Comparison of ENCODE assay signal across 20 cellular contexts in genomic region chrX:136572030-136572429, GRCh38. TPM values are rescaled to one million over a fixed set of nuclear protein-coding genes. Genes with fewer than 3 reads are reported as not detected.
DNase-seq lines count a peak whose midpoint lies in the region; ATAC-seq and TF ChIP-seq lines count a peak whose summit lies in the region.
"Had no signal": no experiment of that assay in that cellular context is flagged by ENCODE, and none has a peak within 500 bp of the region (broad histone marks: within the 10 kb centered on the region; RNA-seq: fewer than 3 reads in every experiment).

No MANE protein-coding gene starts in this region.

- no peak overlapping the region for H3K27ac ChIP-seq in brain microvascular endothelial cell
- no peak overlapping the region for H3K27ac ChIP-seq in CD8-positive, alpha-beta memory T cell (ENCODE audit: low read depth, low read length)
- H3K27ac ChIP-seq: pancreas, SJSA1, thyroid gland had no signal

- CTCF ChIA-PET in CD8-positive, alpha-beta memory T cell (lab: Charles Lee): no interaction called here

- H3K36me3 Mint-ChIP-seq in CD8-positive, alpha-beta memory T cell: no peaks in the 10 kb centered on the region

- no peaks in the 10 kb centered on the region for H3K36me3 ChIP-seq in brain microvascular endothelial cell (replicated peaks)
- no peaks in the 10 kb centered on the region for H3K36me3 ChIP-seq in CD8-positive, alpha-beta memory T cell (ENCODE audit: insufficient read depth, low read length)
- H3K36me3 ChIP-seq: pancreas, SJSA1, thyroid gland had no signal

- in situ Hi-C loops in brain microvascular endothelial cell (cut with HindIII; ENCODE audit: low pct_ligation_motif_present, low sequenced_read_pairs): no loop called here

- H3K27me3 ChIP-seq in brain microvascular endothelial cell (replicated peaks): no peaks in the 10 kb centered on the region
- no peaks in the 10 kb centered on the region for H3K27me3 ChIP-seq in CD8-positive, alpha-beta memory T cell (ENCODE audit: insufficient read depth, low read length, poor library complexity, severe bottlenecking)
- H3K27me3 ChIP-seq: SJSA1, thyroid gland had no signal

- no peaks in the 10 kb centered on the region for H3K9me3 Mint-ChIP-seq in CD8-positive, alpha-beta memory T cell
- H3K9me3 Mint-ChIP-seq: activated CD4-positive, alpha-beta memory T cell treated with anti-CD3 and anti-CD28 coated beads, Interleukin-2, amount 10 ng/mL, durations not matched to agents 7 days and 5 days; activated T-helper 2 cell treated with anti-CD3 and anti-CD28 coated beads, Interferon-gamma antibody, Interleukin-2, Interleukin-4, amounts not matched to agents 10 μg/mL and 5 μg/mL and 100 μg/mL, durations not matched to agents 14 hours and 24 hours and 36 hours had no signal

- no peak for ATAC-seq in activated CD4-positive, CD25-positive, alpha-beta regulatory T cell treated with anti-CD3 and anti-CD28 coated beads, Interleukin-2, amount 50 U/mL, for 24 hours
- ATAC-seq: left ventricle myocardium superior, pancreas had no signal

- peak overlapping the region in 2 of 8 donors; percentile 30 to 47 for H3K27ac Mint-ChIP-seq in CD8-positive, alpha-beta memory T cell
- H3K27ac Mint-ChIP-seq: activated CD4-positive, alpha-beta memory T cell treated with anti-CD3 and anti-CD28 coated beads, Interleukin-2, amount 10 ng/mL, durations not matched to agents 7 days and 5 days; activated T-helper 2 cell treated with anti-CD3 and anti-CD28 coated beads, Interferon-gamma antibody, Interleukin-2, Interleukin-4, amounts not matched to agents 10 μg/mL and 5 μg/mL and 100 μg/mL, durations not matched to agents 14 hours and 24 hours and 36 hours had no signal

- no peak overlapping the region for H3K4me3 ChIP-seq in brain microvascular endothelial cell (ENCODE audit: low read depth, low read length)
- H3K4me3 ChIP-seq in CD8-positive, alpha-beta memory T cell (ENCODE audit: low read length): no peak overlapping the region
- H3K4me3 ChIP-seq: pancreas, SJSA1, thyroid gland had no signal

- H3K4me1 Mint-ChIP-seq in CD8-positive, alpha-beta memory T cell: peaks cover 9 to 10% (median 10%) of the 10 kb centered on the region in 3 donors

- TF ChIP-seq CTCF in GM12873 (IDR thresholded peaks at IDR 0.05; ENCODE audit: insufficient read depth, low read depth, low read length, missing control alignments) (peak; percentile 23), GM20000 (IDR thresholded peaks at IDR 0.05; ENCODE audit: extremely low read depth, missing control alignments) (no peak), brain microvascular endothelial cell (IDR thresholded peaks at IDR 0.05; ENCODE audit: low read depth, low read length, missing control alignments) (no peak)

- H3K4me1 ChIP-seq in CD8-positive, alpha-beta memory T cell (ENCODE audit: insufficient read depth, low read length): peaks cover 4% of the 10 kb centered on the region
- H3K4me1 ChIP-seq: pancreas, SJSA1 had no signal

- H3K9me3 ChIP-seq in CD8-positive, alpha-beta memory T cell (ENCODE audit: low read length): no peaks in the 10 kb centered on the region
- H3K9me3 ChIP-seq: pancreas, SJSA1, thyroid gland had no signal

- POLR2A ChIA-PET in CD8-positive, alpha-beta memory T cell (lab: Charles Lee): no interaction called here

- H3K4me3 Mint-ChIP-seq in CD8-positive, alpha-beta memory T cell: no peak overlapping the region
- H3K4me3 Mint-ChIP-seq: activated CD4-positive, alpha-beta memory T cell treated with anti-CD3 and anti-CD28 coated beads, Interleukin-2, amount 10 ng/mL, durations not matched to agents 7 days and 5 days had no signal

- peak; percentile 4 for DNase-seq in GM20000 (ENCODE audit: low spot score)
- peak; percentile 13 for DNase-seq in NAMALWA (ENCODE audit: low spot score)
- DNase-seq in fibroblast of peridontal ligament (ENCODE audit: extremely low read depth): peak; percentile 1
- DNase-seq in brain microvascular endothelial cell: no peak
- DNase-seq in CD8-positive, alpha-beta memory T cell: no peak
- DNase-seq: activated CD4-positive, alpha-beta memory T cell treated with anti-CD3 and anti-CD28 coated beads, Interleukin-2, amount 10 ng/mL, durations not matched to agents 7 days and 5 days; C1 segment of cervical spinal cord; foreskin melanocyte; KG1; left ventricle myocardium superior; NCI-H1436; NCI-H345; pancreas; thyroid gland had no signal

- H3K27me3 Mint-ChIP-seq in CD8-positive, alpha-beta memory T cell: peaks cover 0 to 4% of the 10 kb centered on the region in 2 donors

RNA-seq across cellular contexts. Expression of gene VGLL1, which starts 40.0 kb away (rescaled TPM):
- not detected for total RNA-seq in CD8-positive, alpha-beta memory T cell
- not detected for polyA plus RNA-seq in CD8-positive, alpha-beta memory T cell
- total RNA-seq: activated CD4-positive, alpha-beta memory T cell treated with anti-CD3 and anti-CD28 coated beads, Interleukin-2, amount 10 ng/mL, durations not matched to agents 7 days and 5 days; activated T-helper 2 cell treated with anti-CD3 and anti-CD28 coated beads, Interferon-gamma antibody, Interleukin-2, Interleukin-4, amounts not matched to agents 10 μg/mL and 5 μg/mL and 100 μg/mL, durations not matched to agents 14 hours and 24 hours and 36 hours; H1; left ventricle myocardium superior; myocyte; SJSA1; thyroid gland had no signal
- polyA plus RNA-seq: H1 had no signal

Comparison
In these comparisons a context has a peak if more than half of its experiments do, and no peak if none do; other contexts are left out.
1. DNase-seq: peak in GM20000 (single experiment), NAMALWA (single experiment) and fibroblast of peridontal ligament (single experiment); none in brain microvascular endothelial cell (single experiment) and CD8-positive, alpha-beta memory T cell (0 of 5).